In the genomic region with DNA sequence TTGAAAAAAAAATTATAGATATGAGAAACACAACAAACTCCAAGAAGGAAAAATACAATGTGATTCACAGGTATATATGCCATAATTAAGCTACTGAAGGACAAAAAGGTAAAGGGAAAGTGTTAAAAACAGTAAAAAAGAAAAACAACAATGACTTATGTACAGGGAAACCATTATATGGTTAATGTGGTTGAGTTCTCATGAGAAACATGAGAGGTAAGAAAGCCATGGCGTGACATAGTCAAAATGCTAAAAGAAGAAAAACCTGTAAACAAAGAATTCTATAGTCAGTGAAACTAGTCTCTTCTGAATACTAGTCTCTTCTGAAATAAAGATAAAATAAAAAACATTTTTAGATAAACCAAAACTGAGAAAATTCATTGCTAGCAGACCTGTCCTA, we compare ENCODE assay signal across 23 cellular contexts.
DNase-seq lines count a peak whose midpoint lies in the region; ATAC-seq, FAIRE-seq and TF ChIP-seq lines count a peak whose summit lies in the region.
"Had no signal": no experiment of that assay in that cellular context is flagged by ENCODE, and none has a peak within 500 bp of the region (broad histone marks: within the 10 kb centered on the region; RNA-seq: fewer than 3 reads in every experiment).

No MANE protein-coding gene starts in this region.

- TF ChIP-seq EP300 in GM12878 (IDR thresholded peaks at IDR 0.05; ENCODE audit: borderline replicate concordance in 1 of 2, control insufficient read depth in 1 of 2, low read depth in 2 of 2, low read length in 2 of 2), result no peak

- H3K36me3 ChIP-seq in GM12878 (ENCODE audit: control insufficient read depth in 2 of 2, insufficient read depth in 2 of 2, low read length in 1 of 2) (no peaks in the 10 kb centered on the region), trophoblast cell (ENCODE audit: control insufficient read depth in 1 of 2, insufficient read depth in 2 of 2, low read length in 2 of 2) (no peaks in the 10 kb centered on the region)
- H3K36me3 ChIP-seq: BLaER1 treated with 17β-estradiol and CSF1 and Interleukin-3, amounts not matched to agents 10 nM and 100 nM had no signal

- CTCF ChIA-PET in GM12878 (lab: Yijun Ruan, JAX), result no interaction called here

- H2AFZ ChIP-seq in GM12878 (ENCODE audit: control insufficient read depth, low read depth, low read length) (no peak overlapping the region), trophoblast cell (ENCODE audit: insufficient read depth, low read length, poor library complexity) (no peak overlapping the region)

- H3K79me1 ChIP-seq in trophoblast cell (ENCODE audit: low read length), result no peaks in the 10 kb centered on the region

- H3K27ac ChIP-seq in GM12878 (ENCODE audit: control insufficient read depth, insufficient read depth), result no peak overlapping the region
- no peak overlapping the region for H3K27ac ChIP-seq in trophoblast cell (ENCODE audit: low read depth, low read length)
- H3K27ac ChIP-seq: 22Rv1; A549; BLaER1 treated with 17β-estradiol and CSF1 and Interleukin-3, amounts not matched to agents 10 nM and 100 nM; C4-2B had no signal

- no peak for ATAC-seq in stimulated activated naive CD8-positive, alpha-beta T cell treated with anti-CD3 and anti-CD28 coated beads, Interleukin-15, amount 100 ng/mL, for 72 hours
- ATAC-seq in stimulated activated naive CD8-positive, alpha-beta T cell treated with anti-CD3 and anti-CD28 coated beads, Interleukin-15, Interleukin-2, amounts not matched to agents 100 U/mL and 50 U/mL, for 24 hours, result no peak
- ATAC-seq in GM19351 (IDR thresholded peaks at IDR 0.05; ENCODE audit: unreplicated experiment) (peak; percentile 32), HG02973 (IDR thresholded peaks at IDR 0.05; ENCODE audit: unreplicated experiment) (peak; percentile 45), GM12878 (no peak)
- ATAC-seq: A549; CD8-positive, alpha-beta T cell had no signal

- no peak for TF ChIP-seq RAD21 in GM12878 (IDR thresholded peaks at IDR 0.05; ENCODE audit: insufficient read depth, low read depth, low read length)

- H3K4me1 ChIP-seq in GM12878 (ENCODE audit: control insufficient read depth, insufficient read depth, low read length) (no peaks in the 10 kb centered on the region), trophoblast cell (ENCODE audit: control insufficient read depth in 1 of 2, insufficient read depth in 2 of 2, low read length in 2 of 2) (no peaks in the 10 kb centered on the region)
- H3K4me1 ChIP-seq: A549; BLaER1 treated with 17β-estradiol and CSF1 and Interleukin-3, amounts not matched to agents 10 nM and 100 nM; Caco-2 had no signal

- no peak overlapping the region for H4K12ac ChIP-seq in trophoblast cell (ENCODE audit: low read depth, low read length)

- H3K4me3 Mint-ChIP-seq in stimulated activated naive CD8-positive, alpha-beta T cell treated with anti-CD3 and anti-CD28 coated beads, Interleukin-15, amount 100 ng/mL, for 72 hours, result no peak overlapping the region
- H3K4me3 Mint-ChIP-seq in HFFc6, result no peak overlapping the region
- H3K4me3 Mint-ChIP-seq: B cell; CD4-positive, alpha-beta T cell; CD8-positive, alpha-beta T cell had no signal

- H4K8ac ChIP-seq in trophoblast cell (ENCODE audit: low read depth, low read length), result no peak overlapping the region

- no peak overlapping the region for H3K9ac ChIP-seq in GM12878 (ENCODE audit: control insufficient read depth, insufficient read depth, low read length)
- no peak overlapping the region for H3K9ac ChIP-seq in trophoblast cell (ENCODE audit: low read length)
- H3K9ac ChIP-seq: BLaER1 treated with 17β-estradiol and CSF1 and Interleukin-3, amounts not matched to agents 10 nM and 100 nM had no signal

- in situ Hi-C loops in GM12878 (cut with MboI), result no loop called here

- no peak overlapping the region for H3K4me3 ChIP-seq in GM12878
- no peak overlapping the region for H3K4me3 ChIP-seq in trophoblast cell (ENCODE audit: low read depth, low read length)
- H3K4me3 ChIP-seq: A549; BLaER1 treated with 17β-estradiol and CSF1 and Interleukin-3, amounts not matched to agents 10 nM and 100 nM had no signal

- peak overlapping the region; percentile 53 to 77 for H3K27ac Mint-ChIP-seq in stimulated activated naive CD8-positive, alpha-beta T cell treated with anti-CD3 and anti-CD28 coated beads, Interleukin-15, amount 100 ng/mL, for 72 hours
- no peak overlapping the region for H3K27ac Mint-ChIP-seq in HFFc6
- H3K27ac Mint-ChIP-seq: B cell; CD4-positive, alpha-beta T cell; CD8-positive, alpha-beta T cell had no signal

- POLR2A ChIA-PET in GM12878 (lab: Charles Lee), result no interaction called here

- no peak overlapping the region for H3K4ac ChIP-seq in trophoblast cell (ENCODE audit: low read depth, low read length)

- H3K9me3 ChIP-seq in GM12878 (replicated peaks; ENCODE audit: control insufficient read depth, insufficient read depth, low read length) (no peaks in the 10 kb centered on the region), trophoblast cell (ENCODE audit: insufficient read depth, low read depth, low read length) (peaks cover 1% of the 10 kb centered on the region)
- H3K9me3 ChIP-seq: A549, Caco-2 had no signal

- H3K18ac ChIP-seq in trophoblast cell (ENCODE audit: low read length), result no peak overlapping the region

- RAD21 ChIA-PET in GM12878 (lab: Charles Lee; ENCODE audit: unreplicated experiment), result no interaction called here

- H3K4me2 ChIP-seq in GM12878 (ENCODE audit: control insufficient read depth, insufficient read depth) (no peak overlapping the region), trophoblast cell (ENCODE audit: low read length) (no peak overlapping the region)
- H3K4me2 ChIP-seq: A549; BLaER1 treated with 17β-estradiol and CSF1 and Interleukin-3, amounts not matched to agents 10 nM and 100 nM had no signal

- SMC1A ChIA-PET in GM12878 (lab: Charles Lee; ENCODE audit: uncharacterized antibody, unreplicated experiment), result no interaction called here

- no peak overlapping the region for H2BK120ac ChIP-seq in trophoblast cell (ENCODE audit: insufficient read depth, low read length, poor library complexity)

- 6% methylated on average over 1 of the region's 1 CpG for WGBS in GM12878 (ENCODE audit: insufficient coverage, insufficient replicate concordance, low lambda C conversion rate, missing lambda C conversion rate)
- no CpG with 5 or more reads among the region's 1 CpG for WGBS in trophoblast cell (ENCODE audit: extremely low coverage, insufficient coverage, insufficient read length)

- no TSS peak for BruUV-seq in GM12878 (replicated peaks; lab: Mats Ljungman, UMichigan)

- TF ChIP-seq CTCF in GM12878 (IDR thresholded peaks at IDR 0.05 in 2 of 3, conservative IDR thresholded peaks at IDR 0.05 in 1 of 3; ENCODE audit: control insufficient read depth in 2 of 3, extremely low read depth in 1 of 3, insufficient read depth in 1 of 3, low read depth in 3 of 3, low read length in 3 of 3) (no peak), HFFc6 (IDR thresholded peaks at IDR 0.05) (no peak)

- H3K14ac ChIP-seq in trophoblast cell (ENCODE audit: low read length), result no peak overlapping the region

- H3K27me3 ChIP-seq in GM12878 (replicated peaks in 1 of 2; ENCODE audit: control insufficient read depth in 2 of 2, insufficient read depth in 2 of 2, low read length in 1 of 2) (no peaks in the 10 kb centered on the region), trophoblast cell (ENCODE audit: insufficient read depth, low read length) (no peaks in the 10 kb centered on the region)
- H3K27me3 ChIP-seq: BLaER1 treated with 17β-estradiol and CSF1 and Interleukin-3, amounts not matched to agents 10 nM and 100 nM had no signal

- intact Hi-C loops in GM12878 (cut with micrococcal nuclease; ENCODE audit: unreplicated experiment), result no loop called here

- DNase-seq in stimulated activated naive CD8-positive, alpha-beta T cell treated with anti-CD3 and anti-CD28 coated beads, Interleukin-15, amount 100 ng/mL, for 72 hours, result no peak
- DNase-seq in stimulated activated naive CD8-positive, alpha-beta T cell treated with anti-CD3 and anti-CD28 coated beads, Interleukin-15, Interleukin-2, amounts not matched to agents 100 U/mL and 50 U/mL, for 24 hours, result no peak
- DNase-seq in GM12878 (ENCODE audit: low read depth, low spot score), result no peak
- DNase-seq in HFFc6, result no peak
- DNase-seq in trophoblast cell, result no peak
- DNase-seq in NCI-H2081 (lab: John Stamatoyannopoulos, UW), result no peak
- DNase-seq: AML-193; Caco-2; Calu3; CD4-positive, alpha-beta T cell; CD8-positive, alpha-beta T cell; DMS79 treated with DMSO at 0.1 percent for 48 hours; GF-D8 had no signal

- H3K9me3 Mint-ChIP-seq in stimulated activated naive CD8-positive, alpha-beta T cell treated with anti-CD3 and anti-CD28 coated beads, Interleukin-15, amount 100 ng/mL, for 72 hours, result peaks cover 5 to 19% of the 10 kb centered on the region in 2 donors
- no peaks in the 10 kb centered on the region; the same call in 1 of the 2 replicates for H3K9me3 Mint-ChIP-seq in HFFc6
- H3K9me3 Mint-ChIP-seq: CD4-positive, alpha-beta T cell had no signal

- no peaks in the 10 kb centered on the region for H3K36me3 Mint-ChIP-seq in HFFc6 (ENCODE audit: low read depth)
- H3K36me3 Mint-ChIP-seq: CD8-positive, alpha-beta T cell had no signal

- no peak overlapping the region for H2AK5ac ChIP-seq in trophoblast cell (ENCODE audit: low read length)

- H3K79me2 ChIP-seq in GM12878 (ENCODE audit: control insufficient read depth, insufficient read depth, low read length) (no peaks in the 10 kb centered on the region), trophoblast cell (ENCODE audit: control insufficient read depth, insufficient read depth, low read length, poor library complexity) (no peaks in the 10 kb centered on the region)

- no peaks in the 10 kb centered on the region for H4K20me1 ChIP-seq in GM12878 (ENCODE audit: control insufficient read depth, insufficient read depth)
- H4K20me1 ChIP-seq: BLaER1 treated with 17β-estradiol and CSF1 and Interleukin-3, amounts not matched to agents 10 nM and 100 nM had no signal

- peaks cover 11% of the 10 kb centered on the region for H3K27me3 Mint-ChIP-seq in stimulated activated naive CD8-positive, alpha-beta T cell treated with anti-CD3 and anti-CD28 coated beads, Interleukin-15, amount 100 ng/mL, for 72 hours
- peaks cover 3% of the 10 kb centered on the region; the same call in 1 of the 2 replicates for H3K27me3 Mint-ChIP-seq in HFFc6 (ENCODE audit: insufficient read depth)

- TF ChIP-seq POLR2A in GM12878 (IDR thresholded peaks at IDR 0.05; ENCODE audit: low read depth, low read length), result no peak

- no peaks in the 10 kb centered on the region for H3K4me1 Mint-ChIP-seq in stimulated activated naive CD8-positive, alpha-beta T cell treated with anti-CD3 and anti-CD28 coated beads, Interleukin-15, amount 100 ng/mL, for 72 hours
- no peaks in the 10 kb centered on the region for H3K4me1 Mint-ChIP-seq in HFFc6 (ENCODE audit: low read depth)
- H3K4me1 Mint-ChIP-seq: B cell had no signal

- no peak overlapping the region for H2BK5ac ChIP-seq in trophoblast cell (ENCODE audit: low read depth, low read length, poor library complexity)

- no peak overlapping the region for H4K91ac ChIP-seq in trophoblast cell (ENCODE audit: low read depth, low read length)

- no peak overlapping the region for H2BK12ac ChIP-seq in trophoblast cell (ENCODE audit: low read length)

- FAIRE-seq in GM12878 (lab: Jason Lieb, UNC), result no peak
- FAIRE-seq: A549, D721Med, G401.6, GM12891 had no signal

- H3K23ac ChIP-seq in trophoblast cell (ENCODE audit: low read length), result no peak overlapping the region

TF ChIP-seq in GM12878, 131 proteins besides CTCF, POLR2A, EP300 and RAD21 (continues in another document):
- no peak for TF ChIP-seq EZH2 (IDR thresholded peaks at IDR 0.05; ENCODE audit: borderline replicate concordance, control insufficient read depth, low read depth, low read length)
- peak; percentile 87 for TF ChIP-seq RUNX3 (IDR thresholded peaks at IDR 0.05; ENCODE audit: low read length)

Comparison
In these comparisons a context has a peak if more than half of its experiments do, and no peak if none do; other contexts are left out.
1. ATAC-seq: peak in GM19351 (single experiment) and HG02973 (single experiment); none in stimulated activated naive CD8-positive, alpha-beta T cell treated with anti-CD3 and anti-CD28 coated beads, Interleukin-15, amount 100 ng/mL, for 72 hours (single experiment), stimulated activated naive CD8-positive, alpha-beta T cell treated with anti-CD3 and anti-CD28 coated beads, Interleukin-15, Interleukin-2, amounts not matched to agents 100 U/mL and 50 U/mL, for 24 hours (single experiment) and GM12878 (single experiment).